19 cellular contexts compared by ENCODE assay signal in genomic region chrX:9087291-9087690, GRCh38. TPM values are rescaled to one million over a fixed set of nuclear protein-coding genes. Genes with fewer than 3 reads are reported as not detected.
"Had no signal": no experiment of that assay in that cellular context is flagged by ENCODE, and none has a peak within 500 bp of the region (broad histone marks: within the 10 kb centered on the region; RNA-seq: fewer than 3 reads in every experiment).

No MANE protein-coding gene starts in this region.

RNA-seq across cellular contexts. Expression of gene FAM9B, which starts 53.4 kb away (rescaled TPM):
- total RNA-seq: naive thymus-derived CD8-positive, alpha-beta T cell; natural killer cell treated with Interleukin-12 subunit alpha and Interleukin-12 subunit beta and Interleukin-15 and Interleukin-18, amount 100 ng/mL, for 72 hours; neural crest cell; omental fat pad; osteocyte; pancreas; posterior vena cava; pulmonary artery endothelial cell; right cardiac atrium; sciatic nerve; skeletal muscle tissue; stomach; subcutaneous adipose tissue; temporal lobe; thoracic aorta; thyroid gland; tibial nerve; vagina had no signal
- polyA plus RNA-seq: naive thymus-derived CD8-positive, alpha-beta T cell; pancreas; right cardiac atrium; small intestine; stomach had no signal
